ENCODE assay signal across 3 cellular contexts in the genomic region with DNA sequence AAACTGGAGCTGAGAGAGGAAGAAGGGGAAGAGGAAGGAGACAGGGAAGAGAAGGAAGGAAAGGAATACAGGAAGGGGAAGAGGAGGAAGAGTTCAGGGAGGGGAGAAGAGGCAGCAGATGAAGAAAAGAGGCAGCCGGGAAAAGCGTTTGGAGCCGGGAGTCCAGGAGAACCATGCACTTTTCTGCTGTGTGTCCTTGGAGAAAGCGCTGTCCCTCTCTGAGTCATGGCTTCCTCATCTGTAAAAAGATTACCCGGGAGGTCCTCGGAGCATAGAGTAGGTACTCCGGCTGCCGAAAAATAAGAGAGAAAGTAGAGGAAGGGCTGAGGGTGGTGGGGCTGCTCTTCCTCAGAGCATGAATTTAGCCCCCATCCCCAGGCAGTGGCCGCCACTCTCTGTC.
A peak's percentile ranks its signal among the peaks of the same experiment; 100 is the strongest.
TF ChIP-seq lines count a peak whose summit lies in the region.

No MANE protein-coding gene starts in this region.

TF ChIP-seq in HepG2, 621 proteins besides CTCF, POLR2A, EP300 and RAD21:
- TF ChIP-seq ZNF619 (CRISPR knock-in tag; IDR thresholded peaks at IDR 0.05) = no peak
- no peak for TF ChIP-seq CBX5 (CRISPR knock-in tag; IDR thresholded peaks at IDR 0.05; ENCODE audit: borderline replicate concordance)
- no peak for TF ChIP-seq ZNF607 (CRISPR knock-in tag; IDR thresholded peaks at IDR 0.05; ENCODE audit: borderline replicate concordance)
- peak; percentile 72; the same call in 1 of the 2 replicates for TF ChIP-seq ZNF768 (CRISPR knock-in tag; IDR thresholded peaks at IDR 0.05)
- TF ChIP-seq EHMT2 (IDR thresholded peaks at IDR 0.05; ENCODE audit: borderline replicate concordance, low read depth, low read length) = no peak
- TF ChIP-seq CENPX (CRISPR knock-in tag; IDR thresholded peaks at IDR 0.05) = no peak

TF ChIP-seq in H1, 55 proteins besides CTCF, POLR2A, EP300 and RAD21:
- no peak for TF ChIP-seq RXRA (IDR thresholded peaks at IDR 0.05; ENCODE audit: insufficient read depth, low read depth, low read length)
- peak; percentile 55; the same call in 1 of the 2 replicates for TF ChIP-seq KDM1A (IDR thresholded peaks at IDR 0.05; ENCODE audit: borderline replicate concordance, low read length)

TF ChIP-seq in neural cell, 6 proteins besides CTCF, POLR2A, EP300 and RAD21:
- TF ChIP-seq SMC3 (conservative IDR thresholded peaks at IDR 0.05; ENCODE audit: poor library complexity) = no peak
- no peak for TF ChIP-seq EZH2 (IDR thresholded peaks at IDR 0.05; ENCODE audit: borderline replicate concordance, insufficient read depth, low read length, poor library complexity, severe bottlenecking)
- TF ChIP-seq, protein P1, sequence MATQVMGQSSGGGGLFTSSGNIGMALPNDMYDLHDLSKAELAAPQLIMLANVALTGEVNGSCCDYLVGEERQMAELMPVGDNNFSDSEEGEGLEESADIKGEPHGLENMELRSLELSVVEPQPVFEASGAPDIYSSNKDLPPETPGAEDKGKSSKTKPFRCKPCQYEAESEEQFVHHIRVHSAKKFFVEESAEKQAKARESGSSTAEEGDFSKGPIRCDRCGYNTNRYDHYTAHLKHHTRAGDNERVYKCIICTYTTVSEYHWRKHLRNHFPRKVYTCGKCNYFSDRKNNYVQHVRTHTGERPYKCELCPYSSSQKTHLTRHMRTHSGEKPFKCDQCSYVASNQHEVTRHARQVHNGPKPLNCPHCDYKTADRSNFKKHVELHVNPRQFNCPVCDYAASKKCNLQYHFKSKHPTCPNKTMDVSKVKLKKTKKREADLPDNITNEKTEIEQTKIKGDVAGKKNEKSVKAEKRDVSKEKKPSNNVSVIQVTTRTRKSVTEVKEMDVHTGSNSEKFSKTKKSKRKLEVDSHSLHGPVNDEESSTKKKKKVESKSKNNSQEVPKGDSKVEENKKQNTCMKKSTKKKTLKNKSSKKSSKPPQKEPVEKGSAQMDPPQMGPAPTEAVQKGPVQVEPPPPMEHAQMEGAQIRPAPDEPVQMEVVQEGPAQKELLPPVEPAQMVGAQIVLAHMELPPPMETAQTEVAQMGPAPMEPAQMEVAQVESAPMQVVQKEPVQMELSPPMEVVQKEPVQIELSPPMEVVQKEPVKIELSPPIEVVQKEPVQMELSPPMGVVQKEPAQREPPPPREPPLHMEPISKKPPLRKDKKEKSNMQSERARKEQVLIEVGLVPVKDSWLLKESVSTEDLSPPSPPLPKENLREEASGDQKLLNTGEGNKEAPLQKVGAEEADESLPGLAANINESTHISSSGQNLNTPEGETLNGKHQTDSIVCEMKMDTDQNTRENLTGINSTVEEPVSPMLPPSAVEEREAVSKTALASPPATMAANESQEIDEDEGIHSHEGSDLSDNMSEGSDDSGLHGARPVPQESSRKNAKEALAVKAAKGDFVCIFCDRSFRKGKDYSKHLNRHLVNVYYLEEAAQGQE (IDR thresholded peaks at IDR 0.05; ENCODE audit: borderline replicate concordance) = no peak
- no peak for TF ChIP-seq TAF1 (IDR thresholded peaks at IDR 0.05; ENCODE audit: low read depth)
- no peak for TF ChIP-seq POLR2AphosphoS5 (IDR thresholded peaks at IDR 0.05)
- TF ChIP-seq MXI1 (conservative IDR thresholded peaks at IDR 0.05; ENCODE audit: poor library complexity, severe bottlenecking) = no peak
